18 cellular contexts compared by ENCODE assay signal in the genomic region with DNA sequence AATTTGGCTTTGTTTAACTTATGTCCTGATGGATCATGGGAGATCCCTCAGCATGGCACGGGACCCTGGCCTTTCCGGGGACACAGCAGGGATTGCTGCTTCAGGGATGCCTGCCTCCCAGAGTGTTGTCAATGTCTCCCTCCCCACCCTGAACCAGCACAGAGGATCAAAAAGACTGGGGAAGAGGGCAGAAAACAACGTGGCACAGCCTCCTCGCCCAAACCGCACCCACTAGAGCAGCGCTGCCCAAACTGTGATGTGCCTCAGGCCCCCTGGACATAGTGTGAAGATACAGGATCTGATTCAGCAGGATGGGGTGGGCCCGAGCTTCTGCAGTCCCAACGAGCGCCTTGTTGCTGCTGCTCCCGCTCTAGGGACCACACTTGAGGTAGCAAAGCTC. TPM values are rescaled to one million over a fixed set of nuclear protein-coding genes. Genes with fewer than 3 reads are reported as not detected.
DNase-seq lines count a peak whose midpoint lies in the region; ATAC-seq, FAIRE-seq and TF ChIP-seq lines count a peak whose summit lies in the region.
"Had no signal": no experiment of that assay in that cellular context is flagged by ENCODE, and none has a peak within 500 bp of the region (broad histone marks: within the 10 kb centered on the region; RNA-seq: fewer than 3 reads in every experiment).

No MANE protein-coding gene starts in this region.

- no peaks in the 10 kb centered on the region for H3K9me2 ChIP-seq in GM23338 (ENCODE audit: insufficient read depth)

- peaks cover 10% of the 10 kb centered on the region for H3K27me3 Mint-ChIP-seq in GM23338 (ENCODE audit: insufficient read depth, low read depth, poor library complexity)

- H3K4me1 ChIP-seq in HepG2 (ENCODE audit: insufficient read depth, low read length) (peaks cover 6% of the 10 kb centered on the region; the same call in 1 of the 2 replicates), right lobe of liver (peaks cover 0 to 14% (median 4%) of the 10 kb centered on the region in 4 donors), GM23338 (ENCODE audit: insufficient read depth) (peaks cover 6% of the 10 kb centered on the region; the same call in 1 of the 2 replicates)

- H3K27me3 ChIP-seq in HepG2 (ENCODE audit: control insufficient read depth in 1 of 2, insufficient read depth in 2 of 2, low read length in 2 of 2) (peaks cover 2 to 42% of the 10 kb centered on the region in 2 experiments), right lobe of liver (no peaks in the 10 kb centered on the region), GM23338 (ENCODE audit: insufficient read depth) (no peaks in the 10 kb centered on the region)

- no peak for TF ChIP-seq CTCF in HepG2 (CRISPR knock-in tag; IDR thresholded peaks at IDR 0.05)
- no peak for TF ChIP-seq CTCF in right lobe of liver (IDR thresholded peaks at IDR 0.05)
- TF ChIP-seq CTCF in GM23338 (conservative IDR thresholded peaks at IDR 0.05; ENCODE audit: low read depth in 2 of 2): no peak

- no peak overlapping the region for H2AFZ ChIP-seq in HepG2 (ENCODE audit: low read length)
- H2AFZ ChIP-seq in GM23338: peak overlapping the region; percentile 99

- H3K4me2 ChIP-seq in HepG2 (ENCODE audit: low read depth, low read length): no peak overlapping the region
- no peak overlapping the region for H3K4me2 ChIP-seq in GM23338

- no peak overlapping the region for H3K4me3 Mint-ChIP-seq in GM23338
- H3K4me3 Mint-ChIP-seq: CD14-positive monocyte; CD8-positive, alpha-beta T cell; HFFc6 had no signal

- no peak for TF ChIP-seq RAD21 in HepG2 (CRISPR knock-in tag; IDR thresholded peaks at IDR 0.05)

- 0 out of 3 replicates have a peak, but pooled peaks cover 4% of the 10 kb centered on the region for H3K9me3 Mint-ChIP-seq in GM23338
- H3K9me3 Mint-ChIP-seq: CD8-positive, alpha-beta T cell; HFFc6 had no signal

- POLR2A ChIA-PET in HepG2 (lab: Yijun Ruan, JAX): no interaction called here

- 74% methylated on average over 4 of the region's 10 CpGs for WGBS in HepG2 (ENCODE audit: low lambda C conversion rate)
- WGBS in right lobe of liver (ENCODE audit: insufficient coverage, low coverage, low lambda C conversion rate, missing lambda C conversion rate): 69% methylated on average over 5 of the region's 10 CpGs

- TF ChIP-seq EP300 in HepG2 (IDR thresholded peaks at IDR 0.05; ENCODE audit: low read depth in 2 of 2, low read length in 2 of 2): no peak
- no peak for TF ChIP-seq EP300 in HepG2 (CRISPR knock-in tag; IDR thresholded peaks at IDR 0.05; ENCODE audit: borderline replicate concordance)

- ATAC-seq in HepG2 (peak; percentile 10; the same call in 2 of the 3 replicates), right lobe of liver (no peak), GM23338 (no peak), GM19395 (IDR thresholded peaks at IDR 0.05; ENCODE audit: unreplicated experiment) (no peak), HG02571 (IDR thresholded peaks at IDR 0.05; ENCODE audit: unreplicated experiment) (no peak)

- CTCF ChIA-PET in HepG2 (lab: Yijun Ruan, JAX; ENCODE audit: low intra/inter-chr PET ratio, low total read pairs): interaction anchor here (1.3 to 2.3 kb wide), 4 partner anchors 71 to 317 kb away, joined by 4 to 18 read pairs (median 12); no protein-coding TSS in a partner anchor

- intact Hi-C loops in HepG2 (cut with micrococcal nuclease; ENCODE audit: unreplicated experiment): loop anchor here (1.0 to 2.0 kb wide), 2 partner anchors 167 to 317 kb away; no protein-coding TSS in a partner anchor
- intact Hi-C loops in right lobe of liver (cut with DNase I): loop anchor here (5.0 to 10.0 kb wide), 3 partner anchors 163 to 323 kb away; no protein-coding TSS in a partner anchor

- no peak overlapping the region for H3K4me3 ChIP-seq in HepG2 (replicated peaks in 1 of 3; ENCODE audit: insufficient read depth in 1 of 3, low read depth in 2 of 3, low read length in 3 of 3)
- no peak overlapping the region for H3K4me3 ChIP-seq in right lobe of liver
- H3K4me3 ChIP-seq in GM23338: no peak overlapping the region
- H3K4me3 ChIP-seq: GM12878, K562 had no signal

- DNase-seq in HepG2 (ENCODE audit: low spot score): no peak
- DNase-seq in right lobe of liver: no peak
- no peak for DNase-seq in GM23338 (ENCODE audit: low spot score)
- peak; percentile 6 for DNase-seq in mucosa of gallbladder (ENCODE audit: low spot score)
- no peak for DNase-seq in NCI-H1048 (lab: John Stamatoyannopoulos, UW)
- DNase-seq in activated T-cell treated with anti-CD3 and anti-CD28 coated beads for 4 hours: no peak

- H3K27ac ChIP-seq in HepG2 (ENCODE audit: extremely low read length, insufficient read depth, low read length) (no peak overlapping the region), right lobe of liver (no peak overlapping the region), GM23338 (ENCODE audit: low read depth) (no peak overlapping the region)
- H3K27ac ChIP-seq: HL-60 had no signal

- TF ChIP-seq POLR2A in HepG2 (IDR thresholded peaks at IDR 0.05; ENCODE audit: insufficient read depth in 1 of 2, low read depth in 2 of 2, low read length in 2 of 2) (no peak), right lobe of liver (IDR thresholded peaks at IDR 0.05) (no peak)

- H3K27ac Mint-ChIP-seq in GM23338: no peak overlapping the region
- H3K27ac Mint-ChIP-seq: CD14-positive monocyte; CD8-positive, alpha-beta T cell; HFFc6 had no signal

- in situ Hi-C loops in HepG2 (cut with HindIII; ENCODE audit: extremely low pct_ligation_motif_present, low pct_unique_long_range_greater_than_20kb): loop anchor here (5.0 to 10.0 kb wide), 2 partner anchors 165 to 313 kb away; no protein-coding TSS in a partner anchor

- BruUV-seq in HepG2 (replicated peaks; lab: Mats Ljungman, UMichigan): no TSS peak

- H3K79me2 ChIP-seq in HepG2 (ENCODE audit: insufficient read depth, low read length) (no peaks in the 10 kb centered on the region), GM23338 (replicated peaks; ENCODE audit: insufficient read depth) (no peaks in the 10 kb centered on the region)

- H3K4me1 Mint-ChIP-seq in GM23338: peaks cover 13% of the 10 kb centered on the region

- no peaks in the 10 kb centered on the region for H3K36me3 ChIP-seq in HepG2 (replicated peaks in 1 of 2; ENCODE audit: control insufficient read depth in 1 of 2, insufficient read depth in 2 of 2, low read length in 2 of 2)
- H3K36me3 ChIP-seq in right lobe of liver: no peaks in the 10 kb centered on the region
- H3K36me3 ChIP-seq in GM23338 (ENCODE audit: insufficient read depth): no peaks in the 10 kb centered on the region

- no peaks in the 10 kb centered on the region for H3F3A ChIP-seq in GM23338 (replicated peaks; ENCODE audit: low read depth)

- H3K9me3 ChIP-seq in HepG2 (ENCODE audit: low read length) (no peaks in the 10 kb centered on the region), right lobe of liver (no peaks in the 10 kb centered on the region)

- no peaks in the 10 kb centered on the region for H3K36me3 Mint-ChIP-seq in GM23338 (ENCODE audit: low read depth)
- H3K36me3 Mint-ChIP-seq: CD14-positive monocyte; CD8-positive, alpha-beta T cell had no signal

- FAIRE-seq in HepG2 (lab: Jason Lieb, UNC): no peak

- H4K20me1 ChIP-seq in HepG2 (ENCODE audit: insufficient read depth, low read length): no peaks in the 10 kb centered on the region
- H4K20me1 ChIP-seq in GM23338 (replicated peaks; ENCODE audit: insufficient read depth): no peaks in the 10 kb centered on the region

- no peak overlapping the region for H3K9ac ChIP-seq in HepG2 (ENCODE audit: insufficient read depth, low read depth, low read length)

TF ChIP-seq in HepG2, 621 proteins besides CTCF, POLR2A, EP300 and RAD21 (continues in another document):
- TF ChIP-seq, protein P1, sequence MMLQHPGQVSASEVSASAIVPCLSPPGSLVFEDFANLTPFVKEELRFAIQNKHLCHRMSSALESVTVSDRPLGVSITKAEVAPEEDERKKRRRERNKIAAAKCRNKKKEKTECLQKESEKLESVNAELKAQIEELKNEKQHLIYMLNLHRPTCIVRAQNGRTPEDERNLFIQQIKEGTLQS (CRISPR knock-in tag; IDR thresholded peaks at IDR 0.05): no peak
- TF ChIP-seq ZNF569 (CRISPR knock-in tag; IDR thresholded peaks at IDR 0.05; ENCODE audit: borderline replicate concordance): no peak
- TF ChIP-seq MED1 (CRISPR knock-in tag; IDR thresholded peaks at IDR 0.05): no peak

RNA-seq across cellular contexts. Expression of a gene that starts 34.5 kb away (rescaled TPM):
- total RNA-seq in HepG2 (2016; rRNA removed; fragmentation: Illumina TruSeq; extraction: Trizol): not detected in 2 replicates
- not detected in 2 replicates for total RNA-seq in HepG2 (2016; cell fraction: cytosol; rRNA removed; fragmentation: Illumina TruSeq; extraction: Trizol; ENCODE audit: low read depth)
- total RNA-seq in HepG2 (2016; cell fraction: insoluble cytoplasmic fraction; rRNA removed; fragmentation: Illumina TruSeq; extraction: Trizol): not detected in 2 replicates
- total RNA-seq in HepG2 (2016; cell fraction: membrane; rRNA removed; fragmentation: Illumina TruSeq; extraction: Trizol): not detected in 2 replicates
- total RNA-seq in HepG2 (2016; cell fraction: nucleus; rRNA removed; fragmentation: Illumina TruSeq; extraction: Trizol): not detected in 2 replicates
- 0.04 TPM in 1 of 2 replicates, not detected in the other for polyA plus RNA-seq in HepG2 (2011; rRNA removed)
- not detected in 2 replicates for polyA plus RNA-seq in HepG2 (2011; cell fraction: cytosol; rRNA removed)
- not detected in 2 replicates for polyA plus RNA-seq in HepG2 (2011; cell fraction: nucleus; rRNA removed)
- not detected in 2 replicates for polyA plus RNA-seq in HepG2 (2012)
- not detected in 2 replicates for polyA plus RNA-seq in HepG2 (2016; cell fraction: cytosol; fragmentation: Illumina TruSeq; extraction: Trizol; ENCODE audit: low read depth)
- not detected in 2 replicates for polyA plus RNA-seq in HepG2 (2016; cell fraction: insoluble cytoplasmic fraction; fragmentation: Illumina TruSeq; extraction: Trizol; ENCODE audit: low read depth)
- polyA plus RNA-seq in HepG2 (2016; cell fraction: membrane; fragmentation: Illumina TruSeq; extraction: Trizol; ENCODE audit: low read depth): not detected in 2 replicates
- polyA plus RNA-seq in HepG2 (2016; cell fraction: nucleus; fragmentation: Illumina TruSeq; extraction: Trizol; ENCODE audit: insufficient read depth, low read depth): not detected in 2 replicates
- polyA minus RNA-seq in HepG2 (2011; rRNA and poly(A)+ RNA removed; ENCODE audit: low replicate concordance): not detected in 2 replicates
- polyA minus RNA-seq in HepG2 (2011; cell fraction: cytosol; rRNA and poly(A)+ RNA removed): not detected in 2 replicates
- not detected in 2 replicates for polyA minus RNA-seq in HepG2 (2011; cell fraction: nucleus; rRNA and poly(A)+ RNA removed)
- total RNA-seq in right lobe of liver: under 1 TPM in 3 of 6 experiments, not detected in 3; 0.07 to 0.21 (median 0.12) TPM
- 0.14 TPM in 1 of 2 replicates, not detected in the other for total RNA-seq in GM23338 (2014; rRNA removed; shearing (Covaris generic))
- polyA plus RNA-seq in GM23338 (2016; fragmentation: Nextera tagmentation; extraction: Ambion mirVana): 0.05 TPM in 1 of 2 replicates, not detected in the other
- 55.4 TPM for total RNA-seq in mucosa of gallbladder
- total RNA-seq: A172, Daoy, H4, HFFc6, K562 had no signal
- polyA plus RNA-seq: BJ, CD14-positive monocyte, K562 had no signal

Comparison
In these comparisons a context has a peak if more than half of its experiments do, and no peak if none do; other contexts are left out.
1. RNA of a gene that starts 34.5 kb away (total RNA-seq): 55.4 TPM in mucosa of gallbladder (single experiment); 0.14 TPM in GM23338, 0.07 to 0.21 TPM in right lobe of liver and not detected in HepG2; every median in the first group is over 10 times any median in the second.